Comparison of ENCODE assay signal across 11 cellular contexts in genomic region chr5:150295172-150295611, GRCh38. TPM values are rescaled to one million over a fixed set of nuclear protein-coding genes. Genes with fewer than 3 reads are reported as not detected.
A peak's percentile ranks its signal among the peaks of the same experiment; 100 is the strongest.
DNase-seq lines count a peak whose midpoint lies in the region; ATAC-seq and TF ChIP-seq lines count a peak whose summit lies in the region.
"Had no signal": no experiment of that assay in that cellular context is flagged by ENCODE, and none has a peak within 500 bp of the region (broad histone marks: within the 10 kb centered on the region; RNA-seq: fewer than 3 reads in every experiment).

No MANE protein-coding gene starts in this region.

- peaks cover 49% of the 10 kb centered on the region for H3K4me1 ChIP-seq in suprapubic skin

- TF ChIP-seq EP300 in suprapubic skin (IDR thresholded peaks at IDR 0.05): no peak

- H3K27ac Mint-ChIP-seq in CD14-positive monocyte: no peak overlapping the region
- H3K27ac Mint-ChIP-seq: naive B cell had no signal

- peaks cover 4 to 10% (median 5%) of the 10 kb centered on the region in 3 donors for H3K27me3 Mint-ChIP-seq in CD14-positive monocyte (ENCODE audit: low read depth in 3 of 3)

- no peaks in the 10 kb centered on the region for H3K9me3 ChIP-seq in suprapubic skin

- TF ChIP-seq POLR2A in suprapubic skin (IDR thresholded peaks at IDR 0.05): no peak

- H3K9me3 Mint-ChIP-seq in CD14-positive monocyte: no peaks in the 10 kb centered on the region
- H3K9me3 Mint-ChIP-seq: naive B cell had no signal

- intact Hi-C loops in CD14-positive monocyte (cut with micrococcal nuclease): no loop called here

- H3K27me3 ChIP-seq in suprapubic skin: no peaks in the 10 kb centered on the region

- 38% methylated on average over 5 of the region's 10 CpGs for WGBS in suprapubic skin

- H3K4me3 ChIP-seq in suprapubic skin: no peak overlapping the region

- peaks cover 5% of the 10 kb centered on the region for H3K4me1 Mint-ChIP-seq in CD14-positive monocyte

- DNase-seq in NCI-H1417 (lab: John Stamatoyannopoulos, UW): peak in 2 of 3 experiments; percentile 3 to 21
- no peak for DNase-seq in NCI-H1417 treated with DMSO at 0.1 percent for 48 hours (lab: John Stamatoyannopoulos, UW)
- DNase-seq in T1000 (lab: John Stamatoyannopoulos, UW): peak; percentile 49
- DNase-seq in hepatic stellate cell (ENCODE audit: low spot score): peak; percentile 76
- no peak for DNase-seq in suprapubic skin (ENCODE audit: low spot score in 2 of 2)
- no peak for DNase-seq in CD14-positive monocyte (ENCODE audit: low spot score)
- DNase-seq in NCI-H2029 (lab: John Stamatoyannopoulos, UW): no peak
- DNase-seq: ACHN, naive B cell had no signal

- H3K27ac ChIP-seq in suprapubic skin: peak overlapping the region; percentile 53

- H3K36me3 ChIP-seq in suprapubic skin: no peaks in the 10 kb centered on the region

- no peak for ATAC-seq in GM21526 (IDR thresholded peaks at IDR 0.05; ENCODE audit: low FRiP score, unreplicated experiment)

- no peak overlapping the region for H3K4me3 Mint-ChIP-seq in CD14-positive monocyte
- H3K4me3 Mint-ChIP-seq: naive B cell had no signal

- no peaks in the 10 kb centered on the region for H3K36me3 Mint-ChIP-seq in CD14-positive monocyte
- H3K36me3 Mint-ChIP-seq: naive B cell had no signal

- TF ChIP-seq CTCF in suprapubic skin (IDR thresholded peaks at IDR 0.05): no peak
- no peak for TF ChIP-seq CTCF in CD14-positive monocyte (IDR thresholded peaks at IDR 0.05)

RNA-seq across cellular contexts. Expression of gene CAMK2A, which starts 5.6 kb away (rescaled TPM):
- total RNA-seq in suprapubic skin: under 1 TPM in 2 of 4 donors, not detected in 2; 0.26 to 0.64 TPM
- not detected for polyA plus RNA-seq in CD14-positive monocyte
- total RNA-seq: NCI-H460 had no signal

RNA-seq across cellular contexts. Expression of gene ARSI, which starts 7.5 kb away (rescaled TPM):
- 1 to 10 TPM; 2.7 to 5.4 (median 3.9) TPM for total RNA-seq in suprapubic skin
- polyA plus RNA-seq in CD14-positive monocyte: not detected

Comparison
In these comparisons a context has a peak if more than half of its experiments do, and no peak if none do; other contexts are left out.
1. DNase-seq: peak in NCI-H1417 (2 of 3), T1000 (single experiment) and hepatic stellate cell (single experiment); none in NCI-H1417 treated with DMSO at 0.1 percent for 48 hours (single experiment), suprapubic skin (0 of 2), CD14-positive monocyte (single experiment) and NCI-H2029 (single experiment).